ENCODE assay signal across 8 cellular contexts in the genomic region with DNA sequence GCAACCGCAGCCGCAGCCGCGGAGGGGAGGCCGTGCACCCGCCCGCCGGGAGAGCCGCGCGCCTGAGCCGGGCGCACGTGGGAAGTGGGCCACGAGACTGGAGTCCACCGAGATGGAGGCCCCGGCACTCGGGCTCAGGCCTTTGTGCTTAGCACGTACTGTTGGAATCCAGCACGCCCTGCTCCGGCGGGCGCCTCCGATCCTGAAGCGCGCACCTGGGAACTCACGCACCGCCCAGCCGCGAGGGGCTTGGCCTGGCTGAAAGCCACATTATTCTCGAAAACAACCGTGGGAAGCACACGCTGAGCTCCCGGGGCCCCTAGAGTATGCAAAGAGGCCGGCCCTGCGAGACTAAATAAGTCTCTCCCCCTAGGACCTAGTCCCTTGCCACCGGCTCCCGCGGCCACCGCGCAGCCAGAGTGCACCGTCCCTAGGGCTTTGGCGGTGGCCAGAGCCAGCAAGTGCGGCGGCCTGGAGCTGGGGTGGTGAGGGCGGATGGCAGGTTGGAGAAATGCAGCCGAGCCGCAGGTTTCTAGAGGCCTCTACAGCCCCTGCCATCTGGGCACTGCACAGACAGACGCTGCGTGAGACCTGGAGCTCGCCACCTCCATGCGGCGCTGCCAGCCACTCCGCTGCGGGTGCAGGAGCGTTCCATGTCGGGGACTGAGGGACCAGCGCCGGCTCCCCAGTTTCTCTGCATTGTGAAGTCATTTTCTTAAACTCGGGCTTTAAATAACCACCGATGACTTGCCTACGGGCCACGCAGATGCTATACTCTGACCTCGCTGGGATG. TPM values are rescaled to one million over a fixed set of nuclear protein-coding genes. Genes with fewer than 3 reads are reported as not detected.
DNase-seq lines count a peak whose midpoint lies in the region; ATAC-seq and TF ChIP-seq lines count a peak whose summit lies in the region.

No MANE protein-coding gene starts in this region.

- peak; percentile 35 for DNase-seq in AG20443 (ENCODE audit: low spot score)
- DNase-seq in RPMI7951 (ENCODE audit: low read depth) = peak; percentile 18
- DNase-seq in MCF 10A (ENCODE audit: unreplicated experiment) = no peak
- peak; percentile 9 for DNase-seq in inferior parietal cortex (ENCODE audit: extremely low spot score)
- peak; percentile 61 for DNase-seq in stimulated activated CD4-positive, alpha-beta T cell treated with anti-CD3 and anti-CD28 coated beads, Interleukin-15, amount 100 ng/mL, for 24 hours
- no peak for DNase-seq in NCI-H2081 (lab: John Stamatoyannopoulos, UW)

- H3K27ac Mint-ChIP-seq in MCF 10A (ENCODE audit: low read depth, unreplicated experiment) = no peak overlapping the region

- H3K36me3 Mint-ChIP-seq in MCF 10A (ENCODE audit: insufficient read depth, unreplicated experiment) = peaks cover 7% of the 10 kb centered on the region

- no peaks in the 10 kb centered on the region for H3K4me1 Mint-ChIP-seq in MCF 10A (ENCODE audit: insufficient read depth, unreplicated experiment)

- TF ChIP-seq CTCF in MCF 10A (IDR thresholded peaks at IDR 0.05; ENCODE audit: unreplicated experiment) = no peak

- CTCF ChIA-PET in MCF 10A (lab: Yijun Ruan, JAX) = interaction anchor here (0.6 to 4.3 kb wide), 29 partner anchors 8 to 1417 kb away, joined by 3 to 111 read pairs (median 4); no protein-coding TSS in a partner anchor

- no peaks in the 10 kb centered on the region for H3K9me3 Mint-ChIP-seq in MCF 10A (ENCODE audit: unreplicated experiment)

- H3K27me3 Mint-ChIP-seq in MCF 10A (ENCODE audit: insufficient read depth, unreplicated experiment) = peaks cover 22% of the 10 kb centered on the region

- no TSS peak for BruUV-seq in MCF 10A (replicated peaks; lab: Mats Ljungman, UMichigan)

- intact Hi-C loops in MCF 10A (cut with micrococcal nuclease) = loop anchor here (1.0 to 2.0 kb wide), 9 partner anchors 52 to 1124 kb away; no protein-coding TSS in a partner anchor

- POLR2A ChIA-PET in MCF 10A (lab: Yijun Ruan, JAX) = interaction anchor here (0.6 to 2.2 kb wide), 2 partner anchors 11 to 1076 kb away, joined by 3 to 4 read pairs; no protein-coding TSS in a partner anchor

- peak; percentile 52 for ATAC-seq in GM18909 (IDR thresholded peaks at IDR 0.05; ENCODE audit: poor library complexity, unreplicated experiment)
- ATAC-seq in HG03108 (IDR thresholded peaks at IDR 0.05; ENCODE audit: unreplicated experiment) = peak; percentile 44

- peak overlapping the region; percentile 53 for H3K4me3 Mint-ChIP-seq in MCF 10A (ENCODE audit: unreplicated experiment)

RNA-seq across cellular contexts. Expression of a gene that starts 42.0 kb away (rescaled TPM):
- not detected in 2 replicates for total RNA-seq in RPMI7951 (2014; rRNA removed; shearing (Covaris generic))
- total RNA-seq in MCF 10A (2022) = not detected in 2 replicates

Comparison
In these comparisons a context has a peak if more than half of its experiments do, and no peak if none do; other contexts are left out.
1. DNase-seq: peak in AG20443 (single experiment), RPMI7951 (single experiment), inferior parietal cortex (single experiment) and stimulated activated CD4-positive, alpha-beta T cell treated with anti-CD3 and anti-CD28 coated beads, Interleukin-15, amount 100 ng/mL, for 24 hours (single experiment); none in MCF 10A (single experiment) and NCI-H2081 (0 of 2).